In genomic region chr6:129135421-129135820, GRCh38 we compare ENCODE assay signal across 24 cellular contexts.
A peak's percentile ranks its signal among the peaks of the same experiment; 100 is the strongest.
DNase-seq lines count a peak whose midpoint lies in the region; TF ChIP-seq lines count a peak whose summit lies in the region.
"Had no signal": no experiment of that assay in that cellular context is flagged by ENCODE, and none has a peak within 500 bp of the region (broad histone marks: within the 10 kb centered on the region; RNA-seq: fewer than 3 reads in every experiment).

No MANE protein-coding gene starts in this region.

- POLR2A ChIA-PET in A673 (lab: Charles Lee; ENCODE audit: low non-redundant PET): no interaction called here

- TF ChIP-seq CTCF in dorsolateral prefrontal cortex (IDR thresholded peaks at IDR 0.05 in 54 of 56, conservative IDR thresholded peaks at IDR 0.05 in 2 of 56; ENCODE audit: low read depth in 1 of 56, partially characterized antibody in 56 of 56) (no peak), thyroid gland (IDR thresholded peaks at IDR 0.05) (no peak), A673 (conservative IDR thresholded peaks at IDR 0.05; ENCODE audit: low read depth, low read length) (no peak)

- H4K91ac ChIP-seq in mesenchymal stem cell (ENCODE audit: low read length): no peak overlapping the region

- H2AFZ ChIP-seq in GM23248: no peak overlapping the region
- no peak overlapping the region for H2AFZ ChIP-seq in mesenchymal stem cell (ENCODE audit: low read depth, low read length)

- no peak overlapping the region for H2BK15ac ChIP-seq in mesenchymal stem cell (ENCODE audit: low read depth, poor library complexity, severe bottlenecking)

- H4K20me1 ChIP-seq in GM23248 (ENCODE audit: insufficient read depth): no peaks in the 10 kb centered on the region
- H4K20me1 ChIP-seq: BLaER1 had no signal

- no peaks in the 10 kb centered on the region for H3K9me2 ChIP-seq in GM23248 (ENCODE audit: insufficient read depth)

- intact Hi-C loops in dorsolateral prefrontal cortex (cut with DNase I) (loop anchor here in 1 of 2 donors (2.0 kb wide), 1 partner anchor 235 kb away; no protein-coding TSS in a partner anchor), thyroid gland (cut with DNase I) (no loop called here), A673 (cut with micrococcal nuclease; ENCODE audit: unreplicated experiment) (no loop called here)

- DNase-seq in GM23248 (peak; percentile 53), dorsolateral prefrontal cortex (no peak), mesenchymal stem cell (no peak), thyroid gland (no peak), SIG-M5 (lab: John Stamatoyannopoulos, UW) (no peak), A673 (ENCODE audit: low spot score) (no peak)
- DNase-seq in activated T-cell treated with anti-CD3 and anti-CD28 coated beads, Interleukin-2, amount 50 U/mL, for 48 hours: no peak
- DNase-seq: activated CD4-positive, alpha-beta T cell treated with anti-CD3 and anti-CD28 coated beads for 48 hours; activated T-cell treated with anti-CD3 and anti-CD28 coated beads, Interleukin-2, amount 50 U/mL, for 24 hours; H9; MG63; naive thymus-derived CD4-positive, alpha-beta T cell; NCI-H1105; NCI-H187 treated with DMSO at 0.1 percent for 48 hours; NCI-H2171; NCI-H82; right lobe of liver; stimulated activated CD4-positive, alpha-beta T cell treated with anti-CD3 and anti-CD28 coated beads, Interleukin-4, amount 100 ng/mL, for 4 hours; T1000 had no signal

- no peak overlapping the region for H3K4ac ChIP-seq in mesenchymal stem cell (ENCODE audit: low read depth in 1 of 2, low read length in 2 of 2)

- H3K27me3 ChIP-seq in GM23248 (replicated peaks; ENCODE audit: insufficient read depth) (no peaks in the 10 kb centered on the region), dorsolateral prefrontal cortex (no peaks in the 10 kb centered on the region), mesenchymal stem cell (ENCODE audit: control insufficient read depth in 1 of 2, insufficient read depth in 1 of 2, low read length in 2 of 2) (no peaks in the 10 kb centered on the region), thyroid gland (no peaks in the 10 kb centered on the region), A673 (replicated peaks; ENCODE audit: insufficient read depth, low read depth, low read length, poor library complexity) (no peaks in the 10 kb centered on the region)
- H3K27me3 ChIP-seq: BLaER1, MG63, neutrophil, right lobe of liver had no signal

- H4K8ac ChIP-seq in mesenchymal stem cell (ENCODE audit: low read length): no peak overlapping the region

- no peak overlapping the region for H3K18ac ChIP-seq in mesenchymal stem cell (ENCODE audit: low read depth in 1 of 2, low read length in 2 of 2)

- peaks cover 4% of the 10 kb centered on the region; the same call in 1 of the 2 replicates for H3F3A ChIP-seq in GM23248 (ENCODE audit: insufficient read depth)

- BruUV-seq in A673 (replicated peaks; lab: Mats Ljungman, UMichigan): no TSS peak

- H3K4me3 ChIP-seq in GM23248: no peak overlapping the region
- H3K4me3 ChIP-seq in dorsolateral prefrontal cortex: no peak overlapping the region
- no peak overlapping the region for H3K4me3 ChIP-seq in mesenchymal stem cell (ENCODE audit: insufficient read depth in 1 of 2, low read depth in 1 of 2, low read length in 2 of 2)
- H3K4me3 ChIP-seq in thyroid gland (replicated peaks in 1 of 3): no peak overlapping the region
- no peak overlapping the region for H3K4me3 ChIP-seq in A673 (ENCODE audit: low read depth, low read length, poor library complexity, severe bottlenecking)
- H3K4me3 ChIP-seq: BLaER1, MG63, right lobe of liver had no signal

- H3K14ac ChIP-seq in mesenchymal stem cell (ENCODE audit: low read length in 2 of 2): no peak overlapping the region

- H2BK5ac ChIP-seq in mesenchymal stem cell (ENCODE audit: low read depth, low read length, poor library complexity, severe bottlenecking): no peak overlapping the region

- peaks cover 23% of the 10 kb centered on the region for H3K4me1 ChIP-seq in GM23248 (ENCODE audit: insufficient read depth)
- H3K4me1 ChIP-seq in mesenchymal stem cell (ENCODE audit: control insufficient read depth, insufficient read depth, low read depth, low read length): no peaks in the 10 kb centered on the region
- H3K4me1 ChIP-seq in thyroid gland: peaks cover 5 to 6% of the 10 kb centered on the region in 2 donors
- H3K4me1 ChIP-seq in A673 (ENCODE audit: insufficient read depth, low read length, poor library complexity, severe bottlenecking): no peaks in the 10 kb centered on the region
- H3K4me1 ChIP-seq: BLaER1, right lobe of liver had no signal

- 38 to 39% methylated on average over 2 of the region's 2 CpGs for WGBS in GM23248 (ENCODE audit: low coverage in 1 of 2, low lambda C conversion rate in 2 of 2, missing lambda C conversion rate in 2 of 2), 2 experiments
- 100% methylated on average over 1 of the region's 2 CpGs for WGBS in mesenchymal stem cell
- WGBS in thyroid gland, 2 donors: 80 to 86% methylated on average over 2 of the region's 2 CpGs

- H3K79me1 ChIP-seq in mesenchymal stem cell (replicated peaks; ENCODE audit: low read length, poor library complexity, severe bottlenecking): no peaks in the 10 kb centered on the region

- H2AK5ac ChIP-seq in mesenchymal stem cell (ENCODE audit: low read length, severe bottlenecking): no peak overlapping the region

- no peak overlapping the region for H2BK120ac ChIP-seq in mesenchymal stem cell (ENCODE audit: low read depth, low read length)

- TF ChIP-seq POLR2A in thyroid gland (IDR thresholded peaks at IDR 0.05): no peak

- no peaks in the 10 kb centered on the region for H3K79me2 ChIP-seq in GM23248 (ENCODE audit: insufficient read depth)

- no peak overlapping the region for H3K23ac ChIP-seq in mesenchymal stem cell (ENCODE audit: low read length in 2 of 2)

- peak overlapping the region; percentile 47 for H3K4me2 ChIP-seq in GM23248 (ENCODE audit: unreplicated experiment)
- no peak overlapping the region for H3K4me2 ChIP-seq in mesenchymal stem cell (ENCODE audit: low read length, poor library complexity, severe bottlenecking)
- H3K4me2 ChIP-seq: BLaER1, KMS-11 had no signal

- no peaks in the 10 kb centered on the region for H3K9me3 ChIP-seq in GM23248 (ENCODE audit: low read depth)
- H3K9me3 ChIP-seq in mesenchymal stem cell (ENCODE audit: control insufficient read depth, low read length): no peaks in the 10 kb centered on the region
- no peaks in the 10 kb centered on the region for H3K9me3 ChIP-seq in thyroid gland
- H3K9me3 ChIP-seq in A673 (ENCODE audit: low read depth, low read length, poor library complexity, severe bottlenecking): no peaks in the 10 kb centered on the region
- H3K9me3 ChIP-seq: BLaER1, MG63, neutrophil, right lobe of liver had no signal

- CTCF ChIA-PET in A673 (lab: Charles Lee): no interaction called here

- H3K36me3 ChIP-seq in GM23248 (ENCODE audit: low read depth): no peaks in the 10 kb centered on the region
- H3K36me3 ChIP-seq in mesenchymal stem cell (ENCODE audit: control insufficient read depth in 1 of 2, insufficient read depth in 2 of 2, low read depth in 1 of 2, low read length in 2 of 2): no peaks in the 10 kb centered on the region
- H3K36me3 ChIP-seq in thyroid gland: no peaks in the 10 kb centered on the region
- no peaks in the 10 kb centered on the region for H3K36me3 ChIP-seq in A673 (ENCODE audit: insufficient read depth, low read length, poor library complexity, severe bottlenecking)
- H3K36me3 ChIP-seq: BLaER1, MG63, neutrophil, right lobe of liver had no signal

- H3K27ac ChIP-seq in GM23248 (no peak overlapping the region), dorsolateral prefrontal cortex (peak overlapping the region in 54 of 59 donors; percentile 0 to 89 (median 76)), mesenchymal stem cell (ENCODE audit: low read length, poor library complexity, severe bottlenecking) (no peak overlapping the region), thyroid gland (peak overlapping the region in 2 of 3 donors; percentile 41 to 49), A673 (ENCODE audit: low read depth, low read length, poor library complexity, severe bottlenecking) (no peak overlapping the region)
- H3K27ac ChIP-seq: BLaER1, HL-60, KMS-11, neutrophil, VCaP had no signal

- H3K9ac ChIP-seq in GM23248: no peak overlapping the region
- peak overlapping the region; percentile 18 for H3K9ac ChIP-seq in mesenchymal stem cell (ENCODE audit: low read length)
- H3K9ac ChIP-seq: BLaER1, KMS-11 had no signal

- H2BK12ac ChIP-seq in mesenchymal stem cell (ENCODE audit: low read length in 2 of 2): no peak overlapping the region

- in situ Hi-C loops in GM23248 (cut with MboI): no loop called here

Comparison
In these comparisons a context has a peak if more than half of its experiments do, and no peak if none do; other contexts are left out.
1. H3K27ac ChIP-seq: peak in dorsolateral prefrontal cortex (54 of 59) and thyroid gland (2 of 3); none in GM23248 (single experiment), mesenchymal stem cell (single experiment) and A673 (single experiment).